2 cellular contexts compared by ENCODE assay signal in genomic region chr4:154597798-154598774, GRCh38.
TF ChIP-seq lines count a peak whose summit lies in the region.

No MANE protein-coding gene starts in this region.

TF ChIP-seq in A549, 52 proteins besides CTCF, POLR2A, EP300 and RAD21 (continued from another document):
- TF ChIP-seq BCL3 (IDR thresholded peaks at IDR 0.05), result peak; percentile 77; the same call in 1 of the 3 replicates
- no peak for TF ChIP-seq TP53 (CRISPR knock-in tag; IDR thresholded peaks at IDR 0.05)
- peak; percentile 71 to 83 for TF ChIP-seq CEBPB (IDR thresholded peaks at IDR 0.05)
- TF ChIP-seq CBX2 (IDR thresholded peaks at IDR 0.05; ENCODE audit: borderline replicate concordance, low read depth), result no peak
- TF ChIP-seq ZSCAN20 (CRISPR knock-in tag; IDR thresholded peaks at IDR 0.05), result no peak
- TF ChIP-seq FOSL2 (IDR thresholded peaks at IDR 0.05), result no peak
- peak; percentile 41; the same call in 1 of the 2 replicates for TF ChIP-seq FOSL2 (CRISPR knock-in tag; IDR thresholded peaks at IDR 0.05)
- peak; percentile 77 for TF ChIP-seq GATA3 (IDR thresholded peaks at IDR 0.05; ENCODE audit: borderline replicate concordance)
- TF ChIP-seq HEYL (CRISPR knock-in tag; IDR thresholded peaks at IDR 0.05), result no peak
- TF ChIP-seq KDM5A (IDR thresholded peaks at IDR 0.05), result no peak
- TF ChIP-seq MAFK (IDR thresholded peaks at IDR 0.05; ENCODE audit: partially characterized antibody), result no peak
- TF ChIP-seq NPAS2 (CRISPR knock-in tag; IDR thresholded peaks at IDR 0.05; ENCODE audit: borderline replicate concordance), result no peak
- no peak for TF ChIP-seq EHF (CRISPR knock-in tag; IDR thresholded peaks at IDR 0.05)
- peak; percentile 54 for TF ChIP-seq HES2 (IDR thresholded peaks at IDR 0.05)
- no peak for TF ChIP-seq NFE2L2 (conservative IDR thresholded peaks at IDR 0.05; ENCODE audit: low read length)
- no peak for TF ChIP-seq SREBF2 (IDR thresholded peaks at IDR 0.05)
- no peak for TF ChIP-seq RNF2 (IDR thresholded peaks at IDR 0.05; ENCODE audit: borderline replicate concordance, low read depth)
- TF ChIP-seq EHMT2 (IDR thresholded peaks at IDR 0.05; ENCODE audit: low read depth), result 0 out of 2 replicates have a peak, but pooled peaks have one; percentile 41
- TF ChIP-seq JUNB (IDR thresholded peaks at IDR 0.05), result peak; percentile 62
- TF ChIP-seq ZNF302 (CRISPR knock-in tag; IDR thresholded peaks at IDR 0.05), result no peak
- no peak for TF ChIP-seq HOXA7 (CRISPR knock-in tag; IDR thresholded peaks at IDR 0.05)
- TF ChIP-seq JUN (IDR thresholded peaks at IDR 0.05), result peak; percentile 51 to 79; a peak in 3 of 5 replicates
- TF ChIP-seq SMC3 (IDR thresholded peaks at IDR 0.05), result peak; percentile 37; the same call in 2 of the 3 replicates
- no peak for TF ChIP-seq KDM1A (IDR thresholded peaks at IDR 0.05; ENCODE audit: low read depth)
TF ChIP-seq in A549: peak in this region for 9.

TF ChIP-seq in GM23338, 12 proteins besides CTCF, POLR2A, EP300 and RAD21:
- TF ChIP-seq ETS1 (IDR thresholded peaks at IDR 0.05) (no peak), ZNF114 (CRISPR knock-in tag; IDR thresholded peaks at IDR 0.05) (no peak), STAT1 (IDR thresholded peaks at IDR 0.05; ENCODE audit: unreplicated experiment) (no peak), POLR2AphosphoS5 (IDR thresholded peaks at IDR 0.05; ENCODE audit: low read depth) (no peak), JUNB (IDR thresholded peaks at IDR 0.05; ENCODE audit: unreplicated experiment) (no peak), EZH2phosphoT487 (IDR thresholded peaks at IDR 0.05; ENCODE audit: unreplicated experiment) (no peak), ZNF462 (CRISPR knock-in tag; IDR thresholded peaks at IDR 0.05) (no peak), CREB1 (CRISPR knock-in tag; IDR thresholded peaks at IDR 0.05; ENCODE audit: low read depth) (no peak), EZH2 (IDR thresholded peaks at IDR 0.05; ENCODE audit: low read depth, unreplicated experiment) (no peak), REST (IDR thresholded peaks at IDR 0.05; ENCODE audit: unreplicated experiment) (no peak), ZNF331 (CRISPR knock-in tag; IDR thresholded peaks at IDR 0.05; ENCODE audit: low read depth) (no peak), NANOG (IDR thresholded peaks at IDR 0.05; ENCODE audit: borderline replicate concordance) (no peak)
TF ChIP-seq in GM23338: peak in this region for 0.
